In the genomic region with DNA sequence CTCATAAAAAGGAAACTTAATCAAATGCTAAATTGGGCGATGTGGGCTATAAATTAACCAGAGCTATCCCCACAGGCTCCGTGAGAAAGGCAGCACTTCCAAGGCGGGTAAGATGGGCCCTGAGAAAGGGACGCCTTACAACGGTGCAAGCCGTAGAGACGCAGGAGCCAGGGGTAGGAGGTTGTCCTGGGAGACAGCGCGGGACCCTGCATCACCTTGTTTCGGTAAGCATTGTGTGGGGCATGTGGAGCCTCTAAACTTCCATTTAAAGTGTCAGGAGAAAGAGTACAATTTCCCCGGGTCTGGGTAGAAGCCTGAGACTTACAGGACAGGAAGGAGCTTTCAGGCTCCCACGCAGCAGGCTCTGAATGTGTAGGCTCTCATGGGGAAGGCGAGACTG, we compare ENCODE assay signal across 8 cellular contexts. TPM values are rescaled to one million over a fixed set of nuclear protein-coding genes. Genes with fewer than 3 reads are reported as not detected.
DNase-seq lines count a peak whose midpoint lies in the region; ATAC-seq and TF ChIP-seq lines count a peak whose summit lies in the region.

No MANE protein-coding gene starts in this region.

- peak overlapping the region; percentile 84 for H3K27ac ChIP-seq in SJSA1

- H3K36me3 ChIP-seq in SJSA1 = peaks cover 14% of the 10 kb centered on the region

- intact Hi-C loops in sciatic nerve (cut with DNase I) = no loop called here

- no peaks in the 10 kb centered on the region for H3K9me3 ChIP-seq in SJSA1 (replicated peaks)

- TF ChIP-seq CTCF in GM12865 (IDR thresholded peaks at IDR 0.05; ENCODE audit: insufficient read depth, low read depth, low read length, missing control alignments) (no peak), fibroblast of pulmonary artery (IDR thresholded peaks at IDR 0.05; ENCODE audit: low read length, missing control alignments) (no peak)

- DNase-seq in GM12865 (ENCODE audit: low read depth) (peak; percentile 42), SJSA1 (ENCODE audit: low read depth in 1 of 2, low spot score in 2 of 2) (no peak), fibroblast of pulmonary artery (ENCODE audit: low read depth) (no peak), sciatic nerve (ENCODE audit: low spot score) (peak; percentile 53), SKM-1 treated with dmso at 0.1 percent for 144 hours (lab: John Stamatoyannopoulos, UW; ENCODE audit: unreplicated experiment) (no peak), NOMO-1 treated with dmso at 0.1 percent for 144 hours (lab: John Stamatoyannopoulos, UW; ENCODE audit: unreplicated experiment) (no peak), COR-L47 (lab: John Stamatoyannopoulos, UW) (no peak)

- H3K4me1 ChIP-seq in SJSA1 (replicated peaks) = peaks cover 51% of the 10 kb centered on the region

- no peaks in the 10 kb centered on the region; the same call in 1 of the 2 replicates for H3K27me3 ChIP-seq in SJSA1 (replicated peaks)

- ATAC-seq in sciatic nerve = no peak
- no peak for ATAC-seq in GM18858 (IDR thresholded peaks at IDR 0.05; ENCODE audit: unreplicated experiment)

- H3K4me3 ChIP-seq in GM12865 (ENCODE audit: low read depth, low read length) (peak overlapping the region; percentile 68), SJSA1 (peak overlapping the region; percentile 80), fibroblast of pulmonary artery (replicated peaks; ENCODE audit: low read depth, low read length) (peak overlapping the region; percentile 72)

RNA-seq across cellular contexts. Expression of gene PER2, which starts 1.2 kb away (rescaled TPM):
- 4.6 and 5.8 TPM in 2 replicates for total RNA-seq in SJSA1 (2014; rRNA removed; shearing (Covaris generic))
- 24.7 TPM for total RNA-seq in sciatic nerve

RNA-seq across cellular contexts. Expression of gene TRAF3IP1, which starts 30.7 kb away (rescaled TPM):
- total RNA-seq in SJSA1 (2014; rRNA removed; shearing (Covaris generic)) = 6.9 and 12.7 TPM in 2 replicates
- total RNA-seq in sciatic nerve = 33.4 TPM

RNA-seq across cellular contexts. Expression of gene HES6, which starts 49.7 kb away (rescaled TPM):
- total RNA-seq in SJSA1 (2014; rRNA removed; shearing (Covaris generic)) = 13.8 and 31.7 TPM in 2 replicates
- 6.1 TPM for total RNA-seq in sciatic nerve

Comparison
In these comparisons a context has a peak if more than half of its experiments do, and no peak if none do; other contexts are left out.
1. DNase-seq: peak in GM12865 (single experiment) and sciatic nerve (single experiment); none in SJSA1 (0 of 2), fibroblast of pulmonary artery (single experiment), SKM-1 treated with dmso at 0.1 percent for 144 hours (single experiment), NOMO-1 treated with dmso at 0.1 percent for 144 hours (single experiment) and COR-L47 (single experiment).
2. Peak in every context shown above with its lines, with median percentiles within 50 percentile points of each other: H3K4me3 ChIP-seq.